1 cellular context compared by ENCODE assay signal in the genomic region with DNA sequence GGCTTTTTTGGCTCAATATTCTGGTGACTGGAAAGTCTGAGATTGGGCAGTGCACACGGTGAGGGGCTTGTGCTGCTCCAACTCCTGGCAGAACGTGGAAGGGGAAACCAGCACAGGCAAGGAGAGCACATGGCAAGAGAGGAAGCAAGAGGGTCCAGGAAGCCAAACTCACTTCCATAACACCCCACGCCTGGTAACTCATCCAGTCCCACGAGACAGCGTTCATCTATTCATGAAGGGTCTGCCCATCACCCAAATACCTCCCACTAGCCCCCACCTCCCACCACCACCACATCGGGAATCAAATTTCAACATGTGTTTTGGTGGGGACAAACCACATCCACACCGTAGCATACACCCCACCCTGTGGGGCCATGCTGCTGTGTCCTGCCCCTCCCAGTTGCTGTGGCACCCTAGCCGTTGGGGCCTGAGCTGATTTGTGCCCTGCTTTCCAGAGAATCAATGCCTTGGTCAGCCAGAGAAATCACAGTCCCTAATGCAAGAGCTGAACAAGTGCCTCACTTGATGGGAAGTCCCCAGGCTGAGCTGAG.
TF ChIP-seq lines count a peak whose summit lies in the region.

No MANE protein-coding gene starts in this region.

TF ChIP-seq in IMR-90, 13 proteins besides CTCF, POLR2A, EP300 and RAD21:
- TF ChIP-seq BHLHE40 (IDR thresholded peaks at IDR 0.05; ENCODE audit: low read depth, low read length) (no peak), MAZ (IDR thresholded peaks at IDR 0.05; ENCODE audit: borderline replicate concordance, low read depth, low read length) (no peak), FOS (IDR thresholded peaks at IDR 0.05; ENCODE audit: low read depth, low read length) (no peak), CHD1 (IDR thresholded peaks at IDR 0.05; ENCODE audit: low read depth, low read length) (no peak), MXI1 (IDR thresholded peaks at IDR 0.05; ENCODE audit: borderline replicate concordance, low read depth, low read length) (no peak), MAFK (IDR thresholded peaks at IDR 0.05; ENCODE audit: low read depth, low read length) (no peak), SMC3 (IDR thresholded peaks at IDR 0.05; ENCODE audit: low read depth, low read length) (no peak), RFX5 (IDR thresholded peaks at IDR 0.05; ENCODE audit: low read depth, low read length) (no peak), RCOR1 (IDR thresholded peaks at IDR 0.05; ENCODE audit: insufficient replicate concordance, low read length) (no peak)
- TF ChIP-seq, protein P1, sequence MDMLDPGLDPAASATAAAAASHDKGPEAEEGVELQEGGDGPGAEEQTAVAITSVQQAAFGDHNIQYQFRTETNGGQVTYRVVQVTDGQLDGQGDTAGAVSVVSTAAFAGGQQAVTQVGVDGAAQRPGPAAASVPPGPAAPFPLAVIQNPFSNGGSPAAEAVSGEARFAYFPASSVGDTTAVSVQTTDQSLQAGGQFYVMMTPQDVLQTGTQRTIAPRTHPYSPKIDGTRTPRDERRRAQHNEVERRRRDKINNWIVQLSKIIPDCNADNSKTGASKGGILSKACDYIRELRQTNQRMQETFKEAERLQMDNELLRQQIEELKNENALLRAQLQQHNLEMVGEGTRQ (IDR thresholded peaks at IDR 0.05; ENCODE audit: low read depth, low read length), result no peak
TF ChIP-seq in IMR-90: peak in this region for 0.
